Comparison of ENCODE assay signal across 8 cellular contexts in the genomic region with DNA sequence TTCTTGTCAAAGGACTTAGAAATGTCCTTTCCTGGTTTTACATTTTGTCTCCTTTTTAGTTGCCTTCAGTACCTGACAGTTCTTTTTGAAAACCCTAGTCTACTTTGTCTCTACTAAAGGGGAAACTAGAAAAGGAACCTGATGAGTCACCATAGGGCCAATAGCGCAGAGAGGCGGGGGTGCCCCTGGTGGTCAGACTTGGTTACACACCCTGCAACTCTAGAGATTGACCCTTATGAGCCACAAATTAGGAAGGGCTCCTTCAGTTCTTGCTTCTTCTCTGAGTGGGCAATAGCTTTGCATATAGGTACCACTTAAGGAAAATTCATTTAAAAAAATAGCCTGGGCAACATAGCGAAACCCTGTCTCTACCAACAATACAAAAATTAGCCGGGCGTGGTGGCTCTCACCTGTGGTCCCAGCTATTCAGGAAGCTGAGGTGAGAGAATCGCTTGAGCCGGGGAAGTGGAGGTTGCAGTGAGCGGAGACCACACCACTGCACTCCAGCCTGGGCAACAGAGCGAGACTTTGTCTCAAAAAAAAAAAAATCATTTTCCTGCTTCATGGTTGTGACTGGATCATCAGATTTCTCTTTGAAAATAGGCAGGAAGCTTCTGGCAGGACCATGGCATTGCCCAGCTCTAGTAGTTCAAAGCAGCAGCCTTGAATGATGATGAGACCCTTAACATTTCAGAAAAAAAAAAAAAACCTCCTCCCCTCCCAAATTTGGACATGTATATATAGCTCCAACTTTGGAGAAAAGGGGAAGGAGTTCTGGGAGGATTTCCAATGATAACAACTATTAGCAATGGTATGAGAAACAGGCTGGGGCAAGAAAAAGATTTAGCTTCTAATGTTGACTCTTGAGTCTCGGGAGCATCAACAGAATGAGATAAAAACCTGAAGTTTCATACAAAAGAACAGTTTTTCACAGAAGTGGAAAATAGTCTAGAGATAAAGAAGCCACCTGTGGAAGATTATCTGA. TPM values are rescaled to one million over a fixed set of nuclear protein-coding genes. Genes with fewer than 3 reads are reported as not detected.
A peak's percentile ranks its signal among the peaks of the same experiment; 100 is the strongest.
DNase-seq lines count a peak whose midpoint lies in the region; ATAC-seq and TF ChIP-seq lines count a peak whose summit lies in the region.

No MANE protein-coding gene starts in this region.

- no peaks in the 10 kb centered on the region for H3K9me3 ChIP-seq in mucosa of rectum (ENCODE audit: control insufficient read depth in 2 of 2, low read length in 2 of 2)

- no peaks in the 10 kb centered on the region for H3K9me3 Mint-ChIP-seq in activated CD8-positive, alpha-beta T cell treated with anti-CD3 and anti-CD28 coated beads for 36 hours

- no peak overlapping the region for H3K9ac ChIP-seq in mucosa of rectum (ENCODE audit: low read depth in 1 of 2, low read length in 2 of 2)

- H3K4me3 ChIP-seq in mucosa of rectum (ENCODE audit: low read length in 2 of 2) = no peak overlapping the region

- no peak overlapping the region for H3K4me3 Mint-ChIP-seq in activated CD8-positive, alpha-beta T cell treated with anti-CD3 and anti-CD28 coated beads for 36 hours

- no peaks in the 10 kb centered on the region for H3K27me3 ChIP-seq in mucosa of rectum (ENCODE audit: control insufficient read depth in 2 of 2, insufficient read depth in 2 of 2, low read length in 2 of 2)

- H3K4me1 Mint-ChIP-seq in activated CD8-positive, alpha-beta T cell treated with anti-CD3 and anti-CD28 coated beads for 36 hours (ENCODE audit: low read depth) = peaks cover 29% of the 10 kb centered on the region

- peaks cover 23% of the 10 kb centered on the region for H3K36me3 Mint-ChIP-seq in activated CD8-positive, alpha-beta T cell treated with anti-CD3 and anti-CD28 coated beads for 36 hours (ENCODE audit: low read depth)

- H3K4me1 ChIP-seq in mucosa of rectum (ENCODE audit: control insufficient read depth in 2 of 2, insufficient read depth in 2 of 2, low read length in 2 of 2) = peaks cover 7 to 12% of the 10 kb centered on the region in 2 donors

- H3K27ac ChIP-seq in mucosa of rectum (ENCODE audit: low read depth in 2 of 2, low read length in 2 of 2) = peak overlapping the region; percentile 44 to 69

- H3K27me3 Mint-ChIP-seq in activated CD8-positive, alpha-beta T cell treated with anti-CD3 and anti-CD28 coated beads for 36 hours = no peaks in the 10 kb centered on the region

- ATAC-seq in GM18511 (IDR thresholded peaks at IDR 0.05; ENCODE audit: unreplicated experiment) (peak; percentile 98), HG02970 (IDR thresholded peaks at IDR 0.05; ENCODE audit: low FRiP score, unreplicated experiment) (peak; percentile 90)
- peak; percentile 100 for ATAC-seq in activated CD8-positive, alpha-beta T cell treated with anti-CD3 and anti-CD28 coated beads for 36 hours

- DNase-seq in AG08395 (ENCODE audit: low spot score) (peak; percentile 83), NCI-H82 (lab: John Stamatoyannopoulos, UW) (peak; percentile 78)
- peak; percentile 93 for DNase-seq in activated CD8-positive, alpha-beta T cell treated with anti-CD3 and anti-CD28 coated beads for 36 hours
- DNase-seq in effector CD8-positive, alpha-beta T cell (lab: John Stamatoyannopoulos, UW) = peak; percentile 56
- peak; percentile 66 for DNase-seq in stimulated activated CD8-positive, alpha-beta memory T cell treated with anti-CD3 and anti-CD28 coated beads, Interleukin-7, amount 100 ng/mL, for 24 hours (ENCODE audit: low read depth)

- peaks cover 42 to 44% of the 10 kb centered on the region in 2 donors for H3K36me3 ChIP-seq in mucosa of rectum (ENCODE audit: control insufficient read depth in 2 of 2, insufficient read depth in 2 of 2, low read length in 2 of 2)

- H3K27ac Mint-ChIP-seq in activated CD8-positive, alpha-beta T cell treated with anti-CD3 and anti-CD28 coated beads for 36 hours = peak overlapping the region; percentile 87

- CTCF ChIA-PET in activated CD8-positive, alpha-beta T cell treated with anti-CD3 and anti-CD28 coated beads for 36 hours (lab: Charles Lee) = interaction anchor here (0.6 to 7.9 kb wide), 41 partner anchors 8 to 422 kb away, joined by 3 to 85 read pairs (median 6); partner anchors contain the start of genes PXYLP1 and ZBTB38

- intact Hi-C loops in activated CD8-positive, alpha-beta T cell treated with anti-CD3 and anti-CD28 coated beads for 36 hours (cut with micrococcal nuclease) = loop anchor here (5.0 kb wide), 1 partner anchor 39 kb away; no protein-coding TSS in a partner anchor

- peak; percentile 92 for TF ChIP-seq CTCF in activated CD8-positive, alpha-beta T cell treated with anti-CD3 and anti-CD28 coated beads for 36 hours (IDR thresholded peaks at IDR 0.05)

- POLR2A ChIA-PET in activated CD8-positive, alpha-beta T cell treated with anti-CD3 and anti-CD28 coated beads for 36 hours (lab: Charles Lee) = interaction anchor here (1.5 kb wide), 1 partner anchor 30 kb away, joined by 4 read pairs; no protein-coding TSS in a partner anchor

RNA-seq across cellular contexts. Expression of gene RASA2, which starts 45.2 kb away (rescaled TPM):
- 10 to 100 TPM; 35.4 to 41.5 TPM for total RNA-seq in activated CD8-positive, alpha-beta T cell treated with anti-CD3 and anti-CD28 coated beads for 36 hours
